Comparison of ENCODE assay signal across 1 cellular context in the genomic region with DNA sequence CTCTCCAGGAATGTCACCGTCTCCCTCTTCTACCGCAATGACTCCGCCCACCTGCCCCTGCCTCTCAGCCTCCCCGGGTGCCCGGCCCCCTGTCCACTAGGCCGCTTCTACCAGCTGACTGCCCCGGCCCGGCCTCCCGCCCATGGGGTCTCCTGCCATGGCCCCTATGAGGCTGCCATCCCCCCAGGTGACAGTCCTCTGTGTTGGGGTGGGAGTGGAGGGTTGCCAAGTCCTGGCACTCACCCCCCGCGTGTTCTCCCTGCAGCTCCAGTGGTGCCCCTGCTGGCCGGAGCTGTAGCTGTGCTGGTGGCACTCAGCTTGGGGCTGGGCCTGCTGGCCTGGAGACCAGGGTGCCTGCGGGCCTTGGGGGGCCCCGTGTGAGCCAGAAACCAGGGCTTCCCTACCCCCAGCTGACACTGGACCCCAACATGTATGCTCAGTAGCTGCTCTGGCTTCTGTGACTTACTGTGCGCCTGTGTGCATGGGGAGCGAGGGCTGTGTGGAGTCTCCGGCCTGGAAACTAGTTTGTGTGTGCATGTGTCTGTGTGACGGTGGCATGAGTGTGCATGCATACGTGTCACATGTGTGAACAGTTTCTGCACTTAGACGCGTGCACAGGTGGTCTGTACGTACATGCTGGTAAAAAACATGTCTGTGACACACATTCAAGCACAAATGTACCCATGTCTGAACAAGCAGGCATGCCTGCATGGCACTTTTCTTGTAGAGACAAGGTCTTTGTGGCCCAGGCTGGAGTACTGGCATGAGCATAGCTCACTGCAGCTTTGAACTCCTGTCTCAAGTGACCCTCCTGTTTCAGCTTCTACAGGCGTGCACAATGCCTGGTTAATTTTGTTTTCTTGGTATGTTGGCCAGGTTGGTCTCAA.
A peak's percentile ranks its signal among the peaks of the same experiment; 100 is the strongest.
TF ChIP-seq lines count a peak whose summit lies in the region.

No MANE protein-coding gene starts in this region.

TF ChIP-seq in K562, 482 proteins besides CTCF, POLR2A, EP300 and RAD21 (continued from another document and continues in another):
- TF ChIP-seq, protein P1, sequence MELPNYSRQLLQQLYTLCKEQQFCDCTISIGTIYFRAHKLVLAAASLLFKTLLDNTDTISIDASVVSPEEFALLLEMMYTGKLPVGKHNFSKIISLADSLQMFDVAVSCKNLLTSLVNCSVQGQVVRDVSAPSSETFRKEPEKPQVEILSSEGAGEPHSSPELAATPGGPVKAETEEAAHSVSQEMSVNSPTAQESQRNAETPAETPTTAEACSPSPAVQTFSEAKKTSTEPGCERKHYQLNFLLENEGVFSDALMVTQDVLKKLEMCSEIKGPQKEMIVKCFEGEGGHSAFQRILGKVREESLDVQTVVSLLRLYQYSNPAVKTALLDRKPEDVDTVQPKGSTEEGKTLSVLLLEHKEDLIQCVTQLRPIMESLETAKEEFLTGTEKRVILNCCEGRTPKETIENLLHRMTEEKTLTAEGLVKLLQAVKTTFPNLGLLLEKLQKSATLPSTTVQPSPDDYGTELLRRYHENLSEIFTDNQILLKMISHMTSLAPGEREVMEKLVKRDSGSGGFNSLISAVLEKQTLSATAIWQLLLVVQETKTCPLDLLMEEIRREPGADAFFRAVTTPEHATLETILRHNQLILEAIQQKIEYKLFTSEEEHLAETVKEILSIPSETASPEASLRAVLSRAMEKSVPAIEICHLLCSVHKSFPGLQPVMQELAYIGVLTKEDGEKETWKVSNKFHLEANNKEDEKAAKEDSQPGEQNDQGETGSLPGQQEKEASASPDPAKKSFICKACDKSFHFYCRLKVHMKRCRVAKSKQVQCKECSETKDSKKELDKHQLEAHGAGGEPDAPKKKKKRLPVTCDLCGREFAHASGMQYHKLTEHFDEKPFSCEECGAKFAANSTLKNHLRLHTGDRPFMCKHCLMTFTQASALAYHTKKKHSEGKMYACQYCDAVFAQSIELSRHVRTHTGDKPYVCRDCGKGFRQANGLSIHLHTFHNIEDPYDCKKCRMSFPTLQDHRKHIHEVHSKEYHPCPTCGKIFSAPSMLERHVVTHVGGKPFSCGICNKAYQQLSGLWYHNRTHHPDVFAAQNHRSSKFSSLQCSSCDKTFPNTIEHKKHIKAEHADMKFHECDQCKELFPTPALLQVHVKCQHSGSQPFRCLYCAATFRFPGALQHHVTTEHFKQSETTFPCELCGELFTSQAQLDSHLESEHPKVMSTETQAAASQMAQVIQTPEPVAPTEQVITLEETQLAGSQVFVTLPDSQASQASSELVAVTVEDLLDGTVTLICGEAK (IDR thresholded peaks at IDR 0.05) = no peak
- TF ChIP-seq, protein P1 (CRISPR knock-in tag; IDR thresholded peaks at IDR 0.05) = 0 out of 2 replicates have a peak, but pooled peaks have one; percentile 7
- peak; percentile 37; the same call in 1 of the 2 replicates for TF ChIP-seq POLR2AphosphoS5 (IDR thresholded peaks at IDR 0.05; ENCODE audit: control insufficient read depth, insufficient read depth, low read depth, low read length)
- no peak for TF ChIP-seq TGIF2 (CRISPR knock-in tag; IDR thresholded peaks at IDR 0.05)
- no peak for TF ChIP-seq ZNF263 (CRISPR knock-in tag; IDR thresholded peaks at IDR 0.05; ENCODE audit: borderline replicate concordance)
- no peak for TF ChIP-seq STAT5B (CRISPR knock-in tag; IDR thresholded peaks at IDR 0.05)
- TF ChIP-seq, protein P2, sequence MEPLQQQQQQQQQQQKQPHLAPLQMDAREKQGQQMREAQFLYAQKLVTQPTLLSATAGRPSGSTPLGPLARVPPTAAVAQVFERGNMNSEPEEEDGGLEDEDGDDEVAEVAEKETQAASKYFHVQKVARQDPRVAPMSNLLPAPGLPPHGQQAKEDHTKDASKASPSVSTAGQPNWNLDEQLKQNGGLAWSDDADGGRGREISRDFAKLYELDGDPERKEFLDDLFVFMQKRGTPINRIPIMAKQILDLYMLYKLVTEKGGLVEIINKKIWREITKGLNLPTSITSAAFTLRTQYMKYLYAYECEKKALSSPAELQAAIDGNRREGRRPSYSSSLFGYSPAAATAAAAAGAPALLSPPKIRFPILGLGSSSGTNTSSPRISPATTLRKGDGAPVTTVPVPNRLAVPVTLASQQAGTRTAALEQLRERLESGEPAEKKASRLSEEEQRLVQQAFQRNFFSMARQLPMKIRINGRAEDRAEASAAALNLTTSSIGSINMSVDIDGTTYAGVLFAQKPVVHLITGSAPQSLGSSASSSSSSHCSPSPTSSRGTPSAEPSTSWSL (CRISPR knock-in tag; IDR thresholded peaks at IDR 0.05; ENCODE audit: borderline replicate concordance) = no peak
- TF ChIP-seq TFAM (CRISPR knock-in tag; conservative IDR thresholded peaks at IDR 0.05) = no peak
- TF ChIP-seq FUS (optimal IDR thresholded peaks at IDR 0.05; ENCODE audit: low read depth, low read length) = peak; percentile 50
- no peak for TF ChIP-seq PHB (CRISPR knock-in tag; IDR thresholded peaks at IDR 0.05)
- TF ChIP-seq ARID4B (CRISPR knock-in tag; IDR thresholded peaks at IDR 0.05) = 0 out of 2 replicates have a peak, but pooled peaks have one; percentile 56
- TF ChIP-seq, protein P3, sequence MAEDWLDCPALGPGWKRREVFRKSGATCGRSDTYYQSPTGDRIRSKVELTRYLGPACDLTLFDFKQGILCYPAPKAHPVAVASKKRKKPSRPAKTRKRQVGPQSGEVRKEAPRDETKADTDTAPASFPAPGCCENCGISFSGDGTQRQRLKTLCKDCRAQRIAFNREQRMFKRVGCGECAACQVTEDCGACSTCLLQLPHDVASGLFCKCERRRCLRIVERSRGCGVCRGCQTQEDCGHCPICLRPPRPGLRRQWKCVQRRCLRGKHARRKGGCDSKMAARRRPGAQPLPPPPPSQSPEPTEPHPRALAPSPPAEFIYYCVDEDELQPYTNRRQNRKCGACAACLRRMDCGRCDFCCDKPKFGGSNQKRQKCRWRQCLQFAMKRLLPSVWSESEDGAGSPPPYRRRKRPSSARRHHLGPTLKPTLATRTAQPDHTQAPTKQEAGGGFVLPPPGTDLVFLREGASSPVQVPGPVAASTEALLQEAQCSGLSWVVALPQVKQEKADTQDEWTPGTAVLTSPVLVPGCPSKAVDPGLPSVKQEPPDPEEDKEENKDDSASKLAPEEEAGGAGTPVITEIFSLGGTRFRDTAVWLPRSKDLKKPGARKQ (CRISPR knock-in tag; IDR thresholded peaks at IDR 0.05) = no peak
- TF ChIP-seq PHB2 (IDR thresholded peaks at IDR 0.05; ENCODE audit: low read depth) = no peak
- no peak for TF ChIP-seq ZNF77 (CRISPR knock-in tag; IDR thresholded peaks at IDR 0.05)
- TF ChIP-seq, protein P4, sequence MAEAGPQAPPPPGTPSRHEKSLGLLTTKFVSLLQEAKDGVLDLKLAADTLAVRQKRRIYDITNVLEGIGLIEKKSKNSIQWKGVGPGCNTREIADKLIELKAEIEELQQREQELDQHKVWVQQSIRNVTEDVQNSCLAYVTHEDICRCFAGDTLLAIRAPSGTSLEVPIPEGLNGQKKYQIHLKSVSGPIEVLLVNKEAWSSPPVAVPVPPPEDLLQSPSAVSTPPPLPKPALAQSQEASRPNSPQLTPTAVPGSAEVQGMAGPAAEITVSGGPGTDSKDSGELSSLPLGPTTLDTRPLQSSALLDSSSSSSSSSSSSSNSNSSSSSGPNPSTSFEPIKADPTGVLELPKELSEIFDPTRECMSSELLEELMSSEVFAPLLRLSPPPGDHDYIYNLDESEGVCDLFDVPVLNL (CRISPR knock-in tag; IDR thresholded peaks at IDR 0.05; ENCODE audit: low read depth) = no peak
- TF ChIP-seq ATF1 (CRISPR knock-in tag; IDR thresholded peaks at IDR 0.05) = 0 out of 2 replicates have a peak, but pooled peaks have one; percentile 4
- no peak for TF ChIP-seq ATF1 (tag; IDR thresholded peaks at IDR 0.05)
- TF ChIP-seq MLLT1 (IDR thresholded peaks at IDR 0.05) = no peak
- no peak for TF ChIP-seq MECOM (CRISPR knock-in tag; IDR thresholded peaks at IDR 0.05)
- TF ChIP-seq, protein P5, sequence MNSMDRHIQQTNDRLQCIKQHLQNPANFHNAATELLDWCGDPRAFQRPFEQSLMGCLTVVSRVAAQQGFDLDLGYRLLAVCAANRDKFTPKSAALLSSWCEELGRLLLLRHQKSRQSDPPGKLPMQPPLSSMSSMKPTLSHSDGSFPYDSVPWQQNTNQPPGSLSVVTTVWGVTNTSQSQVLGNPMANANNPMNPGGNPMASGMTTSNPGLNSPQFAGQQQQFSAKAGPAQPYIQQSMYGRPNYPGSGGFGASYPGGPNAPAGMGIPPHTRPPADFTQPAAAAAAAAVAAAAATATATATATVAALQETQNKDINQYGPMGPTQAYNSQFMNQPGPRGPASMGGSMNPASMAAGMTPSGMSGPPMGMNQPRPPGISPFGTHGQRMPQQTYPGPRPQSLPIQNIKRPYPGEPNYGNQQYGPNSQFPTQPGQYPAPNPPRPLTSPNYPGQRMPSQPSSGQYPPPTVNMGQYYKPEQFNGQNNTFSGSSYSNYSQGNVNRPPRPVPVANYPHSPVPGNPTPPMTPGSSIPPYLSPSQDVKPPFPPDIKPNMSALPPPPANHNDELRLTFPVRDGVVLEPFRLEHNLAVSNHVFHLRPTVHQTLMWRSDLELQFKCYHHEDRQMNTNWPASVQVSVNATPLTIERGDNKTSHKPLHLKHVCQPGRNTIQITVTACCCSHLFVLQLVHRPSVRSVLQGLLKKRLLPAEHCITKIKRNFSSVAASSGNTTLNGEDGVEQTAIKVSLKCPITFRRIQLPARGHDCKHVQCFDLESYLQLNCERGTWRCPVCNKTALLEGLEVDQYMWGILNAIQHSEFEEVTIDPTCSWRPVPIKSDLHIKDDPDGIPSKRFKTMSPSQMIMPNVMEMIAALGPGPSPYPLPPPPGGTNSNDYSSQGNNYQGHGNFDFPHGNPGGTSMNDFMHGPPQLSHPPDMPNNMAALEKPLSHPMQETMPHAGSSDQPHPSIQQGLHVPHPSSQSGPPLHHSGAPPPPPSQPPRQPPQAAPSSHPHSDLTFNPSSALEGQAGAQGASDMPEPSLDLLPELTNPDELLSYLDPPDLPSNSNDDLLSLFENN (IDR thresholded peaks at IDR 0.05; ENCODE audit: low read depth in 2 of 2, low read length in 2 of 2) = no peak
- no peak; the same call in none of the 2 replicates for TF ChIP-seq MAX (CRISPR knock-in tag; IDR thresholded peaks at IDR 0.05)
- peak; percentile 53; the same call in 1 of the 2 replicates for TF ChIP-seq HDAC6 (IDR thresholded peaks at IDR 0.05; ENCODE audit: low read depth, low read length)
- TF ChIP-seq PTBP1 (IDR thresholded peaks at IDR 0.05; ENCODE audit: low read depth, low read length) = peak; percentile 6
- TF ChIP-seq CBFA2T3 (IDR thresholded peaks at IDR 0.05) = no peak
